ENCODE assay signal across 8 cellular contexts in genomic region chr18:44681039-44681595, GRCh38. TPM values are rescaled to one million over a fixed set of nuclear protein-coding genes. Genes with fewer than 3 reads are reported as not detected.
DNase-seq lines count a peak whose midpoint lies in the region; ATAC-seq, FAIRE-seq and TF ChIP-seq lines count a peak whose summit lies in the region.

No MANE protein-coding gene starts in this region.

- H3K4me1 ChIP-seq in GM23248 (ENCODE audit: insufficient read depth) (peaks cover 22% of the 10 kb centered on the region), HepG2 (ENCODE audit: insufficient read depth, low read length) (no peaks in the 10 kb centered on the region), tibial artery (peaks cover 0 to 51% (median 25%) of the 10 kb centered on the region in 4 donors)

- H3K36me3 ChIP-seq in GM23248 (ENCODE audit: low read depth) = no peaks in the 10 kb centered on the region
- no peaks in the 10 kb centered on the region for H3K36me3 ChIP-seq in HepG2 (replicated peaks in 1 of 2; ENCODE audit: control insufficient read depth in 1 of 2, insufficient read depth in 2 of 2, low read length in 2 of 2)
- no peaks in the 10 kb centered on the region for H3K36me3 ChIP-seq in tibial artery

- TF ChIP-seq CTCF in AG04449 (IDR thresholded peaks at IDR 0.05; ENCODE audit: insufficient read depth, low read length, missing control alignments) = no peak
- TF ChIP-seq CTCF in HepG2 (CRISPR knock-in tag; IDR thresholded peaks at IDR 0.05) = no peak
- TF ChIP-seq CTCF in tibial artery (IDR thresholded peaks at IDR 0.05) = no peak

- DNase-seq in AG04449 (ENCODE audit: low read depth, low spot score) = no peak
- peak; percentile 31 for DNase-seq in GM23248
- no peak for DNase-seq in HepG2 (ENCODE audit: low spot score)
- no peak for DNase-seq in tibial artery
- DNase-seq in A172 (ENCODE audit: low spot score) = no peak
- DNase-seq in stimulated activated CD4-positive, alpha-beta T cell treated with anti-CD3 and anti-CD28 coated beads, Interleukin-4, amount 100 ng/mL, for 24 hours = no peak
- no peak for DNase-seq in effector CD8-positive, alpha-beta T cell (lab: John Stamatoyannopoulos, UW)

- FAIRE-seq in HepG2 (lab: Jason Lieb, UNC) = no peak

- H3K9me2 ChIP-seq in GM23248 (ENCODE audit: insufficient read depth) = no peaks in the 10 kb centered on the region

- H3K4me3 ChIP-seq in AG04449 (ENCODE audit: low read depth, low read length) (peak overlapping the region; percentile 70), GM23248 (peak overlapping the region; percentile 91), HepG2 (replicated peaks in 1 of 3; ENCODE audit: insufficient read depth in 1 of 3, low read depth in 2 of 3, low read length in 3 of 3) (peak overlapping the region in 2 of 3 experiments; percentile 12 to 40; a peak in 3 of 6 replicates), tibial artery (peak overlapping the region; percentile 72)

- H2AFZ ChIP-seq in GM23248 (peak overlapping the region; percentile 84), HepG2 (ENCODE audit: low read length) (no peak overlapping the region)

- TF ChIP-seq RAD21 in HepG2 (CRISPR knock-in tag; IDR thresholded peaks at IDR 0.05) = no peak

- peak overlapping the region; percentile 87 for H3K4me2 ChIP-seq in GM23248 (ENCODE audit: unreplicated experiment)
- H3K4me2 ChIP-seq in HepG2 (ENCODE audit: low read depth, low read length) = peak overlapping the region; percentile 3; the same call in 1 of the 2 replicates

- peaks cover 7% of the 10 kb centered on the region; the same call in 1 of the 2 replicates for H3F3A ChIP-seq in GM23248 (ENCODE audit: insufficient read depth)

- intact Hi-C loops in HepG2 (cut with micrococcal nuclease; ENCODE audit: unreplicated experiment) (no loop called here), tibial artery (cut with DNase I; ENCODE audit: low total_unique reads) (loop anchor here (10.0 kb wide), 2 partner anchors 94 to 534 kb away; no protein-coding TSS in a partner anchor)

- CTCF ChIA-PET in AG04449 (lab: Yijun Ruan, JAX) = interaction anchor here (1.2 kb wide), 1 partner anchor 532 kb away, joined by 3 read pairs; no protein-coding TSS in a partner anchor
- CTCF ChIA-PET in HepG2 (lab: Yijun Ruan, JAX; ENCODE audit: low intra/inter-chr PET ratio, low total read pairs) = no interaction called here

- in situ Hi-C loops in GM23248 (cut with MboI) = loop anchor here (10.0 kb wide), 1 partner anchor 214 kb away; no protein-coding TSS in a partner anchor
- in situ Hi-C loops in HepG2 (cut with HindIII; ENCODE audit: extremely low pct_ligation_motif_present, low pct_unique_long_range_greater_than_20kb) = loop anchor here (25.0 kb wide), 2 partner anchors 106 to 531 kb away; no protein-coding TSS in a partner anchor

- POLR2A ChIA-PET in AG04449 (lab: Yijun Ruan, JAX) (no interaction called here), HepG2 (lab: Yijun Ruan, JAX) (no interaction called here)

- BruUV-seq in HepG2 (replicated peaks; lab: Mats Ljungman, UMichigan) = no TSS peak

- ATAC-seq in HepG2 = no peak

- no peaks in the 10 kb centered on the region for H4K20me1 ChIP-seq in GM23248 (ENCODE audit: insufficient read depth)
- peaks cover 2% of the 10 kb centered on the region for H4K20me1 ChIP-seq in HepG2 (ENCODE audit: insufficient read depth, low read length)

- 2% methylated on average over 15 to 18 of the region's 18 CpGs for WGBS in GM23248 (ENCODE audit: low coverage in 1 of 2, low lambda C conversion rate in 2 of 2, missing lambda C conversion rate in 2 of 2), 2 experiments
- WGBS in HepG2 (ENCODE audit: low lambda C conversion rate) = 10% methylated on average over 18 of the region's 18 CpGs

- H3K9ac ChIP-seq in GM23248 (peak overlapping the region; percentile 90), HepG2 (ENCODE audit: insufficient read depth, low read depth, low read length) (no peak overlapping the region)

- TF ChIP-seq EP300 in HepG2 (IDR thresholded peaks at IDR 0.05; ENCODE audit: low read depth in 2 of 2, low read length in 2 of 2) (no peak), HepG2 (CRISPR knock-in tag; IDR thresholded peaks at IDR 0.05; ENCODE audit: borderline replicate concordance) (no peak)

- no peaks in the 10 kb centered on the region for H3K9me3 ChIP-seq in GM23248 (ENCODE audit: low read depth)
- no peaks in the 10 kb centered on the region for H3K9me3 ChIP-seq in HepG2 (ENCODE audit: low read length)
- no peaks in the 10 kb centered on the region for H3K9me3 ChIP-seq in tibial artery

- H3K27me3 ChIP-seq in GM23248 (replicated peaks; ENCODE audit: insufficient read depth) (no peaks in the 10 kb centered on the region), HepG2 (ENCODE audit: control insufficient read depth in 1 of 2, insufficient read depth in 2 of 2, low read length in 2 of 2) (peaks cover 3 to 39% of the 10 kb centered on the region in 2 experiments; a peak in 4 of 5 replicates), tibial artery (no peaks in the 10 kb centered on the region)

- TF ChIP-seq POLR2A in HepG2 (IDR thresholded peaks at IDR 0.05; ENCODE audit: insufficient read depth in 1 of 2, low read depth in 2 of 2, low read length in 2 of 2) = no peak

- 0 out of 2 replicates have a peak overlapping the region, but pooled peaks have one; percentile 7 for H3K27ac ChIP-seq in GM23248
- H3K27ac ChIP-seq in angular gyrus (ENCODE audit: low read depth, low read length) = peak overlapping the region; percentile 40
- no peak overlapping the region for H3K27ac ChIP-seq in HepG2 (ENCODE audit: extremely low read length, insufficient read depth, low read length)
- H3K27ac ChIP-seq in tibial artery = peak overlapping the region; percentile 99 to 100

- H3K79me2 ChIP-seq in GM23248 (ENCODE audit: insufficient read depth) (peaks cover 34% of the 10 kb centered on the region), HepG2 (ENCODE audit: insufficient read depth, low read length) (no peaks in the 10 kb centered on the region)

TF ChIP-seq in HepG2, 621 proteins besides CTCF, POLR2A, EP300 and RAD21 (continues in another document):
- TF ChIP-seq PRPF4 (IDR thresholded peaks at IDR 0.05; ENCODE audit: low read depth, low read length, poor library complexity, severe bottlenecking) (no peak), USF2 (IDR thresholded peaks at IDR 0.05; ENCODE audit: low read depth, low read length) (no peak), USF2 (CRISPR knock-in tag; IDR thresholded peaks at IDR 0.05; ENCODE audit: borderline replicate concordance) (no peak), CENPT (CRISPR knock-in tag; IDR thresholded peaks at IDR 0.05; ENCODE audit: low read depth) (no peak), HOXA5 (CRISPR knock-in tag; IDR thresholded peaks at IDR 0.05) (no peak), GTF2F1 (IDR thresholded peaks at IDR 0.05; ENCODE audit: low read length) (no peak), ZNF496 (CRISPR knock-in tag; IDR thresholded peaks at IDR 0.05; ENCODE audit: insufficient replicate concordance) (no peak), REL (CRISPR knock-in tag; conservative IDR thresholded peaks at IDR 0.05) (no peak)

RNA-seq across cellular contexts. Expression of gene SETBP1, which starts 0.4 kb away (rescaled TPM):
- total RNA-seq in GM23248 (2014; rRNA removed; shearing (Covaris generic)) = 4.1 and 5.2 TPM in 2 replicates
- polyA plus RNA-seq in GM23248 (2016; fragmentation: Nextera tagmentation; extraction: Ambion mirVana) (0.91 and 1.3 TPM in 2 replicates), HepG2 (2011; rRNA removed) (0.65 and 0.73 TPM in 2 replicates)
- total RNA-seq in HepG2 (2016; rRNA removed; fragmentation: Illumina TruSeq; extraction: Trizol) = 0.18 and 0.20 TPM in 2 replicates
- total RNA-seq in HepG2 (2016; cell fraction: cytosol; rRNA removed; fragmentation: Illumina TruSeq; extraction: Trizol; ENCODE audit: low read depth) = 2.5 and 2.7 TPM in 2 replicates
- total RNA-seq in HepG2 (2016; cell fraction: insoluble cytoplasmic fraction; rRNA removed; fragmentation: Illumina TruSeq; extraction: Trizol) = 0.15 and 0.16 TPM in 2 replicates
- 0.31 and 0.62 TPM in 2 replicates for total RNA-seq in HepG2 (2016; cell fraction: membrane; rRNA removed; fragmentation: Illumina TruSeq; extraction: Trizol)
- total RNA-seq in HepG2 (2016; cell fraction: nucleus; rRNA removed; fragmentation: Illumina TruSeq; extraction: Trizol) = 1.1 and 1.3 TPM in 2 replicates
- 0.20 and 0.42 TPM in 2 replicates for polyA plus RNA-seq in HepG2 (2011; cell fraction: cytosol; rRNA removed)
- polyA plus RNA-seq in HepG2 (2011; cell fraction: nucleus; rRNA removed) = 1.8 TPM in 2 replicates
- polyA plus RNA-seq in HepG2 (2012) = 0.93 and 2.0 TPM in 2 replicates
- not detected in 2 replicates for polyA plus RNA-seq in HepG2 (2016; cell fraction: cytosol; fragmentation: Illumina TruSeq; extraction: Trizol; ENCODE audit: low read depth)
- polyA plus RNA-seq in HepG2 (2016; cell fraction: insoluble cytoplasmic fraction; fragmentation: Illumina TruSeq; extraction: Trizol; ENCODE audit: low read depth) = 0.05 and 0.09 TPM in 2 replicates
- polyA plus RNA-seq in HepG2 (2016; cell fraction: membrane; fragmentation: Illumina TruSeq; extraction: Trizol; ENCODE audit: low read depth) = 0.08 TPM in 1 of 2 replicates, not detected in the other
- polyA plus RNA-seq in HepG2 (2016; cell fraction: nucleus; fragmentation: Illumina TruSeq; extraction: Trizol; ENCODE audit: insufficient read depth, low read depth) = 0.08 and 0.32 TPM in 2 replicates
- 2.0 and 2.9 TPM in 2 replicates for polyA minus RNA-seq in HepG2 (2011; rRNA and poly(A)+ RNA removed; ENCODE audit: low replicate concordance)
- polyA minus RNA-seq in HepG2 (2011; cell fraction: cytosol; rRNA and poly(A)+ RNA removed) = 0.26 and 1.1 TPM in 2 replicates
- 6.8 and 10.6 TPM in 2 replicates for polyA minus RNA-seq in HepG2 (2011; cell fraction: nucleus; rRNA and poly(A)+ RNA removed)
- total RNA-seq in A172 (2014; rRNA removed; shearing (Covaris generic)) = 0.10 and 0.14 TPM in 2 replicates

Comparison
In these comparisons a context has a peak if more than half of its experiments do, and no peak if none do; other contexts are left out.
1. H3K4me3 ChIP-seq: peak in every context shown above with its lines; median percentile 91 in GM23248; 72 in tibial artery; 70 in AG04449; 26 in HepG2.